Comparison of ENCODE assay signal across 14 cellular contexts in genomic region chr22:27385261-27385998, GRCh38.
DNase-seq lines count a peak whose midpoint lies in the region; TF ChIP-seq lines count a peak whose summit lies in the region.
"Had no signal": no experiment of that assay in that cellular context is flagged by ENCODE, and none has a peak within 500 bp of the region (broad histone marks: within the 10 kb centered on the region; RNA-seq: fewer than 3 reads in every experiment).

No MANE protein-coding gene starts in this region.

- no peak overlapping the region for H3K4ac ChIP-seq in H9 (ENCODE audit: low read depth, low read length)

- TF ChIP-seq EP300 in stomach (IDR thresholded peaks at IDR 0.05) = no peak

- TF ChIP-seq POLR2A in stomach (IDR thresholded peaks at IDR 0.05) = no peak

- no peak overlapping the region for H2BK120ac ChIP-seq in H9 (ENCODE audit: low read depth, low read length, poor library complexity, severe bottlenecking)

- H3K4me2 ChIP-seq in H9 (ENCODE audit: insufficient read depth, insufficient read length, low read length) (no peak overlapping the region), smooth muscle cell (no peak overlapping the region)
- H3K4me2 ChIP-seq: GM23338 had no signal

- no peaks in the 10 kb centered on the region for H3K79me1 ChIP-seq in H9 (ENCODE audit: insufficient read depth, low read depth, low read length, poor library complexity, severe bottlenecking)

- no peak overlapping the region for H2AK5ac ChIP-seq in H9 (ENCODE audit: insufficient read length, low read length)

- H3K4me3 ChIP-seq in smooth muscle cell = no peak overlapping the region
- H3K4me3 ChIP-seq in stomach = no peak overlapping the region
- H3K4me3 ChIP-seq: GM12878, GM23338 had no signal

- H4K20me1 ChIP-seq in H9 (ENCODE audit: control insufficient read depth, insufficient read depth, insufficient read length) (no peaks in the 10 kb centered on the region), smooth muscle cell (ENCODE audit: low read depth) (no peaks in the 10 kb centered on the region)

- H3K27me3 ChIP-seq in H9 (ENCODE audit: insufficient read depth, low read length) = no peaks in the 10 kb centered on the region
- H3K27me3 ChIP-seq in smooth muscle cell (ENCODE audit: low read depth) = peaks cover 54% of the 10 kb centered on the region
- peaks cover 0 to 29% (median 20%) of the 10 kb centered on the region in 3 donors for H3K27me3 ChIP-seq in stomach

- no peaks in the 10 kb centered on the region for H3K36me3 ChIP-seq in smooth muscle cell (ENCODE audit: low read depth)
- no peaks in the 10 kb centered on the region for H3K36me3 ChIP-seq in stomach
- H3K36me3 ChIP-seq: BE2C had no signal

- no peak overlapping the region for H2BK12ac ChIP-seq in H9 (ENCODE audit: insufficient read length, low read depth, low read length)

- no peak overlapping the region for H2BK15ac ChIP-seq in H9 (ENCODE audit: low read depth, low read length)

- H3K27ac Mint-ChIP-seq in H9 (no peak overlapping the region; a peak in 1 of 7 replicates), mesothelial cell of epicardium (peak overlapping the region; percentile 90)
- H3K27ac Mint-ChIP-seq: CD4-positive, alpha-beta memory T cell; GM23338 had no signal

- no peaks in the 10 kb centered on the region for H3K9me3 ChIP-seq in H9 (ENCODE audit: control insufficient read depth, low read depth, low read length)
- H3K9me3 ChIP-seq in smooth muscle cell (replicated peaks; ENCODE audit: low read depth) = no peaks in the 10 kb centered on the region
- H3K9me3 ChIP-seq in stomach = no peaks in the 10 kb centered on the region
- H3K9me3 ChIP-seq: BE2C had no signal

- H3K18ac ChIP-seq in H9 (ENCODE audit: insufficient read length, low read depth, low read length) = no peak overlapping the region

- no peak overlapping the region for H3K23ac ChIP-seq in H9 (ENCODE audit: insufficient read length, low read depth, low read length)

- H2BK5ac ChIP-seq in H9 (ENCODE audit: insufficient read length, low read length) = no peak overlapping the region

- TF ChIP-seq CTCF in H9 (conservative IDR thresholded peaks at IDR 0.05) (no peak), mesothelial cell of epicardium (IDR thresholded peaks at IDR 0.05; ENCODE audit: unreplicated experiment) (no peak), smooth muscle cell (IDR thresholded peaks at IDR 0.05; ENCODE audit: borderline replicate concordance, insufficient read depth, poor library complexity, severe bottlenecking) (no peak), stomach (IDR thresholded peaks at IDR 0.05) (no peak)

- no peaks in the 10 kb centered on the region for H3K79me2 ChIP-seq in H9 (ENCODE audit: insufficient read depth, low read length)
- H3K79me2 ChIP-seq in smooth muscle cell (ENCODE audit: low read depth) = no peaks in the 10 kb centered on the region

- no peak overlapping the region for H3K27ac ChIP-seq in H9 (ENCODE audit: insufficient read length, low read depth, low read length)
- H3K27ac ChIP-seq in epithelial cell of prostate = peak overlapping the region; percentile 36
- H3K27ac ChIP-seq in smooth muscle cell (ENCODE audit: low read depth) = peak overlapping the region; percentile 96
- no peak overlapping the region for H3K27ac ChIP-seq in substantia nigra (ENCODE audit: low read depth, low read length, poor library complexity, severe bottlenecking)
- H3K27ac ChIP-seq in stomach = no peak overlapping the region

- no peak overlapping the region for H3K56ac ChIP-seq in H9 (ENCODE audit: insufficient read length, low read depth, low read length)

- no peaks in the 10 kb centered on the region for H3F3A ChIP-seq in smooth muscle cell (ENCODE audit: low read depth)

- peaks cover 2% of the 10 kb centered on the region for H3K23me2 ChIP-seq in H9 (ENCODE audit: insufficient read length, low read depth, low read length, poor library complexity, severe bottlenecking)

- no peak overlapping the region for H2BK20ac ChIP-seq in H9 (ENCODE audit: low read depth, low read length, poor library complexity, severe bottlenecking)

- H4K91ac ChIP-seq in H9 (ENCODE audit: insufficient read length, low read depth, low read length) = no peak overlapping the region

- no peak overlapping the region for H3K4me3 Mint-ChIP-seq in H9
- no peak overlapping the region for H3K4me3 Mint-ChIP-seq in mesothelial cell of epicardium
- H3K4me3 Mint-ChIP-seq: CD4-positive, alpha-beta memory T cell; GM23338 had no signal

- H3K27me3 Mint-ChIP-seq in H9 (ENCODE audit: low read depth) (peaks cover 14% of the 10 kb centered on the region; the same call in 1 of the 2 replicates), mesothelial cell of epicardium (ENCODE audit: low read depth) (peaks cover 5% of the 10 kb centered on the region)

- H2AFZ ChIP-seq in H9 (ENCODE audit: low read length) = no peak overlapping the region
- no peak overlapping the region for H2AFZ ChIP-seq in smooth muscle cell (ENCODE audit: low read depth)
- H2AFZ ChIP-seq: GM23338 had no signal

- no peak overlapping the region for H4K8ac ChIP-seq in H9 (replicated peaks; ENCODE audit: insufficient read length, low read depth, low read length)

- no CpG with 5 or more reads among the region's 16 CpGs for WGBS in H9 (ENCODE audit: extremely low coverage, insufficient read length, low lambda C conversion rate)
- WGBS in smooth muscle cell (ENCODE audit: low lambda C conversion rate) = 90% methylated on average over 16 of the region's 16 CpGs
- 86 to 92% (median 90%) methylated on average over 12 to 16 of the region's 16 CpGs for WGBS in stomach, 5 donors

- H3K4me1 Mint-ChIP-seq in H9 (peaks cover 4 to 23% of the 10 kb centered on the region in 2 experiments; a peak in 3 of 4 replicates), mesothelial cell of epicardium (peaks cover 51% of the 10 kb centered on the region)
- H3K4me1 Mint-ChIP-seq: CD4-positive, alpha-beta memory T cell had no signal

- no peak overlapping the region for H3T11ph ChIP-seq in H9 (ENCODE audit: low read length)

- no peaks in the 10 kb centered on the region for H3K9me3 Mint-ChIP-seq in H9
- H3K9me3 Mint-ChIP-seq in mesothelial cell of epicardium = no peaks in the 10 kb centered on the region
- H3K9me3 Mint-ChIP-seq: CD4-positive, alpha-beta memory T cell; GM23338 had no signal

- H3K9ac ChIP-seq in H9 (ENCODE audit: extremely low read depth, insufficient read length, low read length) = no peak overlapping the region
- peak overlapping the region; percentile 70 for H3K9ac ChIP-seq in smooth muscle cell (ENCODE audit: low read depth)

- DNase-seq in H9 (peak; percentile 22), epithelial cell of prostate (ENCODE audit: low read depth, low spot score) (no peak), mesothelial cell of epicardium (ENCODE audit: low spot score in 2 of 2, unreplicated experiment in 2 of 2) (no peak), smooth muscle cell (lab: John Stamatoyannopoulos, UW; ENCODE audit: unreplicated experiment) (no peak), substantia nigra (lab: John Stamatoyannopoulos, UW) (no peak), stomach (no peak), T-helper 9 cell (no peak)
- DNase-seq: BE2C; CD4-positive, alpha-beta memory T cell; NCI-H1092 treated with DMSO at 0.1 percent for 48 hours; NCI-H2029 treated with DMSO at 0.1 percent for 48 hours; NCI-H446 treated with DMSO at 0.1 percent for 48 hours had no signal

- intact Hi-C loops in stomach (cut with DNase I; ENCODE audit: low total_unique reads) = no loop called here

- no peak overlapping the region for H4K5ac ChIP-seq in H9 (ENCODE audit: insufficient read length, low read depth, low read length)

- H3K36me3 Mint-ChIP-seq in H9 (ENCODE audit: insufficient read depth in 1 of 3, low read depth in 3 of 3) (no peaks in the 10 kb centered on the region), mesothelial cell of epicardium (no peaks in the 10 kb centered on the region)
- H3K36me3 Mint-ChIP-seq: CD4-positive, alpha-beta memory T cell had no signal

- H3K14ac ChIP-seq in H9 (ENCODE audit: insufficient read depth, low read length) = no peak overlapping the region

- H3K4me1 ChIP-seq in H9 (ENCODE audit: insufficient read depth, low read length) (no peaks in the 10 kb centered on the region), smooth muscle cell (ENCODE audit: low read depth) (peaks cover 6% of the 10 kb centered on the region), stomach (no peaks in the 10 kb centered on the region)

Comparison
In these comparisons a context has a peak if more than half of its experiments do, and no peak if none do; other contexts are left out.
1. H3K27ac ChIP-seq: peak in epithelial cell of prostate (single experiment) and smooth muscle cell (single experiment); none in H9 (single experiment), substantia nigra (single experiment) and stomach (0 of 5).